12 cellular contexts compared by ENCODE assay signal in the genomic region with DNA sequence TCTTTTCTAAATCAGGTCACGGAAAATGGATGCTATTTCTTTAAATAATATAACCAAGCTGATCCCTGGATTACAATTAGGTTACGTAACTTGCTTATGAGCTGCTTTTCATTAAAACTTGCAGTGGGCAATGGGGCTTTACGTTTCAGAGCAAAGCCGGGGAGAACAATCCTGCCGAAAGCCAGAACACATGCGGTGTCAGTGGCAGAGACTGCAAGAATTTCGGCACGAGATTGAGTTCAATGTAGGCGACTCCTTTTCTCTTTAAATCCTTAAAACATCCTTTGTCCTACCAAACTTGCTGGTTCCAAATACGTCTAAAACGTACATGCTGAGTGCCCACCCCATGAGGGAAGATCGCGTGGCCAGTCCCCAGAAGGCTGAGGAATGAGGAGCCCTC. TPM values are rescaled to one million over a fixed set of nuclear protein-coding genes. Genes with fewer than 3 reads are reported as not detected.
DNase-seq lines count a peak whose midpoint lies in the region; ATAC-seq and TF ChIP-seq lines count a peak whose summit lies in the region.
"Had no signal": no experiment of that assay in that cellular context is flagged by ENCODE, and none has a peak within 500 bp of the region (broad histone marks: within the 10 kb centered on the region; RNA-seq: fewer than 3 reads in every experiment).

No MANE protein-coding gene starts in this region.

- POLR2A ChIA-PET in activated CD4-positive, alpha-beta memory T cell treated with anti-CD3 and anti-CD28 coated beads, Interleukin-2, amount 10 ng/mL, durations not matched to agents 7 days and 5 days (lab: Charles Lee): interaction anchor here (0.7 kb wide), 1 partner anchor 456 kb away, joined by 3 read pairs; no protein-coding TSS in a partner anchor

- no peak overlapping the region for H3K4me3 Mint-ChIP-seq in activated CD4-positive, alpha-beta memory T cell treated with anti-CD3 and anti-CD28 coated beads, Interleukin-2, amount 10 ng/mL, durations not matched to agents 7 days and 5 days
- H3K4me3 Mint-ChIP-seq: naive B cell had no signal

- H3K27me3 Mint-ChIP-seq in activated CD4-positive, alpha-beta memory T cell treated with anti-CD3 and anti-CD28 coated beads, Interleukin-2, amount 10 ng/mL, durations not matched to agents 7 days and 5 days: peaks cover 6% of the 10 kb centered on the region

- H3K4me1 Mint-ChIP-seq in activated CD4-positive, alpha-beta memory T cell treated with anti-CD3 and anti-CD28 coated beads, Interleukin-2, amount 10 ng/mL, durations not matched to agents 7 days and 5 days: peaks cover 3% of the 10 kb centered on the region
- H3K4me1 Mint-ChIP-seq: naive B cell had no signal

- H3K36me3 Mint-ChIP-seq in activated CD4-positive, alpha-beta memory T cell treated with anti-CD3 and anti-CD28 coated beads, Interleukin-2, amount 10 ng/mL, durations not matched to agents 7 days and 5 days (ENCODE audit: low read depth): no peaks in the 10 kb centered on the region
- H3K36me3 Mint-ChIP-seq: naive B cell had no signal

- WGBS in upper lobe of left lung, 2 donors: 54 to 71% methylated on average over 13 of the region's 13 CpGs

- TF ChIP-seq POLR2A in upper lobe of left lung (IDR thresholded peaks at IDR 0.05): no peak

- H3K27ac ChIP-seq in upper lobe of left lung: peak overlapping the region in 1 of 4 donors; percentile 21
- H3K27ac ChIP-seq: 22Rv1 had no signal

- CTCF ChIA-PET in activated CD4-positive, alpha-beta memory T cell treated with anti-CD3 and anti-CD28 coated beads, Interleukin-2, amount 10 ng/mL, durations not matched to agents 7 days and 5 days (lab: Charles Lee): interaction anchor here (0.9 kb wide), 1 partner anchor 15 kb away, joined by 3 read pairs; no protein-coding TSS in a partner anchor

- no peaks in the 10 kb centered on the region for H3K36me3 ChIP-seq in upper lobe of left lung

- TF ChIP-seq CTCF in upper lobe of left lung (IDR thresholded peaks at IDR 0.05): no peak

- ATAC-seq in upper lobe of left lung (ENCODE audit: low FRiP score in 2 of 2): no peak
- ATAC-seq in GM21723 (IDR thresholded peaks at IDR 0.05; ENCODE audit: unreplicated experiment): no peak

- H3K4me1 ChIP-seq in upper lobe of left lung: peaks cover 0 to 14% (median 0%) of the 10 kb centered on the region in 4 donors

- no peak for TF ChIP-seq EP300 in upper lobe of left lung (IDR thresholded peaks at IDR 0.05)

- DNase-seq in NCI-H748 (lab: John Stamatoyannopoulos, UW; ENCODE audit: unreplicated experiment) (peak; percentile 26), NCI-H748 treated with DMSO at 0.1 percent for 48 hours (lab: John Stamatoyannopoulos, UW) (no peak), dedifferentiated amniotic fluid mesenchymal stem cell (ENCODE audit: extremely low spot score) (peak; percentile 77), myocyte (ENCODE audit: low read depth) (peak; percentile 47), upper lobe of left lung (no peak), NCI-H128 (lab: John Stamatoyannopoulos, UW; ENCODE audit: unreplicated experiment) (no peak)
- no peak for DNase-seq in activated CD4-positive, alpha-beta memory T cell treated with anti-CD3 and anti-CD28 coated beads, Interleukin-2, amount 10 ng/mL, durations not matched to agents 7 days and 5 days
- DNase-seq: activated T-cell treated with anti-CD3 and anti-CD28 coated beads, Interleukin-2, amount 50 U/mL, for 48 hours; naive B cell; NCI-H2171 had no signal

- H3K27ac Mint-ChIP-seq in activated CD4-positive, alpha-beta memory T cell treated with anti-CD3 and anti-CD28 coated beads, Interleukin-2, amount 10 ng/mL, durations not matched to agents 7 days and 5 days: no peak overlapping the region
- H3K27ac Mint-ChIP-seq: naive B cell had no signal

- H3K9me3 ChIP-seq in upper lobe of left lung: peaks cover 0 to 5% (median 0%) of the 10 kb centered on the region in 4 donors

- no peaks in the 10 kb centered on the region for H3K27me3 ChIP-seq in upper lobe of left lung

- peaks cover 7% of the 10 kb centered on the region for H3K9me3 Mint-ChIP-seq in activated CD4-positive, alpha-beta memory T cell treated with anti-CD3 and anti-CD28 coated beads, Interleukin-2, amount 10 ng/mL, durations not matched to agents 7 days and 5 days

- peak overlapping the region in 3 of 4 donors; percentile 6 to 27 (median 15) for H3K4me3 ChIP-seq in upper lobe of left lung

RNA-seq across cellular contexts. Expression of a gene that starts 36.8 kb away (rescaled TPM):
- 49.2 and 83.3 TPM in 2 replicates for total RNA-seq in myocyte
- polyA plus RNA-seq in myocyte (2012): 14.6 TPM
- 10 to 100 TPM; 38.3 to 68.1 (median 42.5) TPM for total RNA-seq in upper lobe of left lung
- total RNA-seq in activated CD4-positive, alpha-beta memory T cell treated with anti-CD3 and anti-CD28 coated beads, Interleukin-2, amount 10 ng/mL, durations not matched to agents 7 days and 5 days: 10 to 100 TPM; 15.8 to 16.6 TPM

Comparison
In these comparisons a context has a peak if more than half of its experiments do, and no peak if none do; other contexts are left out.
1. DNase-seq: peak in NCI-H748 (single experiment), dedifferentiated amniotic fluid mesenchymal stem cell (single experiment) and myocyte (single experiment); none in NCI-H748 treated with DMSO at 0.1 percent for 48 hours (single experiment), upper lobe of left lung (0 of 2), NCI-H128 (single experiment) and activated CD4-positive, alpha-beta memory T cell treated with anti-CD3 and anti-CD28 coated beads, Interleukin-2, amount 10 ng/mL, durations not matched to agents 7 days and 5 days (single experiment).